8 cellular contexts compared by ENCODE assay signal in the genomic region with DNA sequence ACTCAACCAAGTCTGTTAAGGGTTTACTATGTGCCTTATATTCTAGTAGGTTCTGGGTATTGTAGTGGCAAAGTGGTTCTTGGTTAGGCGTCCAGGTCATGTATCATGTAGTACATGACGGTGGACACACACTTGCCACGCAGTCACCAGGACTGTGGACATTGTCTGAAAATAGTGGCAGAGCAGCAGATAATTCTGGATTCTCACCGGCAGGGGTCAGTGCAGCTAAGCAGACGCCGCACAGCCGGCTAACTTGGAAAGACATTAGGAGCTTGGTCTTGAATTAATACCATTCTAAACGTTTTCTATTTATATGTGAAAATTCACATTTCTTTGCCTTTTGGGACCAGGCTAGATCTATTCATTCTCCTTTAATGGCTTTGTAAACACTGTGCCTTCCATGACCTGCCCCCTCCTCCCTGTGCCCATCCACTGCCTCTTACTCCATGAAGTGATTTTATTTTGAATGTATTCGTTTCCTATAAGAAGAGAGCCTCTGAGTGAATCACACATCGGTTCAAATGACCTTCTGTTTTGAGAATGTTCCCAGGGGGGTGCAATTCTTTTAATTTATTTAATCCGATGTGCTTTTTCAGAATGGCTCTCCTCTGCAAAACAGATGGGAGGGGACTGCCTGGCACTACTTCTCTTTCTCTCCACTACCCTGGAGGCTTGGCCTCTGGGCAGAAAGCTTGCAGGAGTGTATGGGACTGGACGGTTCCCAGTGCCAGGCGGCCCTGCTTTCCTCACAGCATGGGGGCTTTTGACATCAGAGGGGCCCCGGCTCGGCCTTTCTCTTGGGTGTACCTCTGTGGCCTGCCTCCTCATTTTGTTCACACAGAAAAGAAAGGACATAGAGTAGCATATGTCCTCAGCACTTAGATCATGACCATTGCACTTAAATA.
A peak's percentile ranks its signal among the peaks of the same experiment; 100 is the strongest.
DNase-seq lines count a peak whose midpoint lies in the region; ATAC-seq and TF ChIP-seq lines count a peak whose summit lies in the region.

No MANE protein-coding gene starts in this region.

- no peak overlapping the region for H3K4me3 ChIP-seq in gastroesophageal sphincter

- intact Hi-C loops in activated CD4-positive, alpha-beta T cell treated with anti-CD3 and anti-CD28 coated beads, Interleukin-2, amount 10 ng/mL, durations not matched to agents 24 days and 14 days (cut with micrococcal nuclease): no loop called here

- no peak overlapping the region for H3K4me3 Mint-ChIP-seq in activated T-cell treated with anti-CD3 and anti-CD28 coated beads, Interleukin-2, amount 50 U/mL, for 24 hours
- H3K4me3 Mint-ChIP-seq in activated CD4-positive, alpha-beta T cell treated with anti-CD3 and anti-CD28 coated beads, Interleukin-2, amount 10 ng/mL, durations not matched to agents 24 days and 14 days: no peak overlapping the region

- POLR2A ChIA-PET in HEK293T (lab: Yijun Ruan, JAX): no interaction called here

- ATAC-seq in gastroesophageal sphincter: peak; percentile 46
- ATAC-seq in GM18505 (IDR thresholded peaks at IDR 0.05; ENCODE audit: unreplicated experiment): no peak

- peaks cover 11% of the 10 kb centered on the region for H3K27me3 Mint-ChIP-seq in activated T-cell treated with anti-CD3 and anti-CD28 coated beads, Interleukin-2, amount 50 U/mL, for 24 hours
- no peaks in the 10 kb centered on the region for H3K27me3 Mint-ChIP-seq in activated CD4-positive, alpha-beta T cell treated with anti-CD3 and anti-CD28 coated beads, Interleukin-2, amount 10 ng/mL, durations not matched to agents 24 days and 14 days

- peaks cover 35% of the 10 kb centered on the region for H3K27me3 ChIP-seq in gastroesophageal sphincter

- DNase-seq in activated T-cell treated with anti-CD3 and anti-CD28 coated beads for 48 hours (ENCODE audit: low read depth) (peak; percentile 17), HEK293T (ENCODE audit: extremely low spot score) (peak; percentile 50), NCI-H1105 treated with DMSO at 0.1 percent for 48 hours (lab: John Stamatoyannopoulos, UW) (peak; percentile 77), pons (ENCODE audit: low spot score) (peak; percentile 81)
- no peak for DNase-seq in activated T-cell treated with anti-CD3 and anti-CD28 coated beads, Interleukin-2, amount 50 U/mL, for 24 hours
- peak; percentile 77 for DNase-seq in activated CD4-positive, alpha-beta T cell treated with anti-CD3 and anti-CD28 coated beads, Interleukin-2, amount 10 ng/mL, durations not matched to agents 24 days and 14 days

- no peak for TF ChIP-seq POLR2A in gastroesophageal sphincter (IDR thresholded peaks at IDR 0.05)
- TF ChIP-seq POLR2A in GM18505 (IDR thresholded peaks at IDR 0.05; ENCODE audit: borderline replicate concordance, extremely low read depth, insufficient read depth, insufficient read length): no peak

- H3K27ac ChIP-seq in gastroesophageal sphincter: no peak overlapping the region

- WGBS in gastroesophageal sphincter (ENCODE audit: low coverage in 1 of 2), 2 donors: 5 to 24% methylated on average over 9 to 14 of the region's 15 CpGs

- peak; percentile 52 to 78 (median 56) for TF ChIP-seq CTCF in gastroesophageal sphincter (IDR thresholded peaks at IDR 0.05)

- no peaks in the 10 kb centered on the region for H3K4me1 Mint-ChIP-seq in activated T-cell treated with anti-CD3 and anti-CD28 coated beads, Interleukin-2, amount 50 U/mL, for 24 hours (ENCODE audit: low read depth)
- no peaks in the 10 kb centered on the region for H3K4me1 Mint-ChIP-seq in activated CD4-positive, alpha-beta T cell treated with anti-CD3 and anti-CD28 coated beads, Interleukin-2, amount 10 ng/mL, durations not matched to agents 24 days and 14 days

- CTCF ChIA-PET in HEK293T (lab: Yijun Ruan, JAX): interaction anchor here (0.7 to 2.1 kb wide), 9 partner anchors 8 to 163 kb away, joined by 3 to 4 read pairs (median 4); no protein-coding TSS in a partner anchor

- H3K36me3 ChIP-seq in gastroesophageal sphincter: no peaks in the 10 kb centered on the region

- no peaks in the 10 kb centered on the region for H3K36me3 Mint-ChIP-seq in activated T-cell treated with anti-CD3 and anti-CD28 coated beads, Interleukin-2, amount 50 U/mL, for 24 hours (ENCODE audit: low read depth)
- H3K36me3 Mint-ChIP-seq in activated CD4-positive, alpha-beta T cell treated with anti-CD3 and anti-CD28 coated beads, Interleukin-2, amount 10 ng/mL, durations not matched to agents 24 days and 14 days (ENCODE audit: low read depth): no peaks in the 10 kb centered on the region

- H3K27ac Mint-ChIP-seq in activated T-cell treated with anti-CD3 and anti-CD28 coated beads, Interleukin-2, amount 50 U/mL, for 24 hours: no peak overlapping the region
- H3K27ac Mint-ChIP-seq in activated CD4-positive, alpha-beta T cell treated with anti-CD3 and anti-CD28 coated beads, Interleukin-2, amount 10 ng/mL, durations not matched to agents 24 days and 14 days: no peak overlapping the region

- H3K4me1 ChIP-seq in gastroesophageal sphincter: no peaks in the 10 kb centered on the region

- H3K9me3 Mint-ChIP-seq in activated T-cell treated with anti-CD3 and anti-CD28 coated beads, Interleukin-2, amount 50 U/mL, for 24 hours: peaks cover 4% of the 10 kb centered on the region
- no peaks in the 10 kb centered on the region for H3K9me3 Mint-ChIP-seq in activated CD4-positive, alpha-beta T cell treated with anti-CD3 and anti-CD28 coated beads, Interleukin-2, amount 10 ng/mL, durations not matched to agents 24 days and 14 days

- H3K9me3 ChIP-seq in gastroesophageal sphincter: no peaks in the 10 kb centered on the region

- no peak for TF ChIP-seq EP300 in gastroesophageal sphincter (IDR thresholded peaks at IDR 0.05)

TF ChIP-seq in HEK293T, 16 proteins besides CTCF, POLR2A, EP300 and RAD21:
- TF ChIP-seq FOXK2 (IDR thresholded peaks at IDR 0.05): no peak
- no peak for TF ChIP-seq TARDBP (IDR thresholded peaks at IDR 0.05)
- TF ChIP-seq CTBP1 (IDR thresholded peaks at IDR 0.05; ENCODE audit: borderline replicate concordance): no peak
- TF ChIP-seq PKNOX1 (IDR thresholded peaks at IDR 0.05): no peak
- no peak for TF ChIP-seq FOXM1 (IDR thresholded peaks at IDR 0.05; ENCODE audit: borderline replicate concordance)
- no peak for TF ChIP-seq ZNF384 (IDR thresholded peaks at IDR 0.05)
- no peak for TF ChIP-seq LEF1 (IDR thresholded peaks at IDR 0.05; ENCODE audit: borderline replicate concordance)
- TF ChIP-seq NFRKB (IDR thresholded peaks at IDR 0.05): no peak
- no peak for TF ChIP-seq SP1 (IDR thresholded peaks at IDR 0.05)
- TF ChIP-seq HDGF (IDR thresholded peaks at IDR 0.05; ENCODE audit: borderline replicate concordance): no peak
TF ChIP-seq in HEK293T: peak in this region for 0.
